ENCODE assay signal across 9 cellular contexts in the genomic region with DNA sequence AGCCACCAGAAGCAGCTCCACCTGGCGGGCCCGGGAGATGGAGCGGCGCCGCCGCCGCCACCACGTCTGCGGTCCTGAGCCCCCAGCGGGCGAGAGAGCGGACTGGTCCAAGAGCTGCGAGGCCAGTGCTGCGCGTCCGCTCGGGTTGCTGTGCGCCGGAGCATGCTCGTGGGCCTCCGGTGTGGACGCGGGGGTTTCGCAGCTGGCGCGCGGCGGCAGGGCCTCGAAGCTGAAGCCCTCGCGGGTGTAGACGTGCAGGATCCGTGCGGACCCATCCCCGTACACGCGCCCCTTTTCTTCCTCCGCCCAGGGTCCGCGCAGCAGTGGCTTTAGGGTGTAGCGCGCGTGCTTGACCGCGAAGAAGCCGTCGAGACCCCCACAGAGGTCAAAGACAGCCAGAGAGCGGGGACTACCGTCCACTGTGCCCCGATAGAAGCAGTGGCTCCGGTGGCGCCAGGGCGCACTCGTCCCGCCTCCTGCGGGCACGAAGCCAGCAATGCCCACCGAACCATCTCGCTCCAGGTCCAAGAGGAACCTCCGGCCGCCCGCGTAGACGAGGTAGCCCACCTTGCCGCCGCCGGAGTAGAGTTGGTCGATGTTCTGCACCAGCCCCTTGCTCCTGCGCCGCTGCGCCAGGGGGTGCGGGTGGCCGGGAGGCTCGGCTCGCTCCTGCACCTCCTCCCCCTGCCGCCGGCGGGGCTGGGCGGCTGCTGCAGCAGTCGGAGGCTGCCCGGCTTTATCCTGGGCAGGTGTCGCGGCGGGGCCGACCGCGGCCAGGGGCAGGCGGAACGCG. TPM values are rescaled to one million over a fixed set of nuclear protein-coding genes. Genes with fewer than 3 reads are reported as not detected.
DNase-seq lines count a peak whose midpoint lies in the region; ATAC-seq and TF ChIP-seq lines count a peak whose summit lies in the region.
"Had no signal": no experiment of that assay in that cellular context is flagged by ENCODE, and none has a peak within 500 bp of the region (broad histone marks: within the 10 kb centered on the region; RNA-seq: fewer than 3 reads in every experiment).

No MANE protein-coding gene starts in this region.

- peak overlapping the region; percentile 61 for H3K4me3 ChIP-seq in MG63
- peak overlapping the region; percentile 31 for H3K4me3 ChIP-seq in epithelial cell of esophagus (ENCODE audit: low read length)
- H3K4me3 ChIP-seq in mucosa of rectum (ENCODE audit: low read length in 2 of 2), result peak overlapping the region; percentile 49 to 60

- DNase-seq in ACHN (peak; percentile 37), MG63 (peak; percentile 68), epithelial cell of esophagus (ENCODE audit: low read depth) (peak; percentile 31), SHP77 (lab: John Stamatoyannopoulos, UW) (no peak), NAMALWA (ENCODE audit: low spot score) (no peak), SW480 (ENCODE audit: low spot score) (no peak)

- peak overlapping the region; percentile 40 to 48 for H3K27ac ChIP-seq in mucosa of rectum (ENCODE audit: low read depth in 2 of 2, low read length in 2 of 2)
- H3K27ac ChIP-seq: epithelial cell of prostate had no signal

- H3K9me3 ChIP-seq in MG63 (no peaks in the 10 kb centered on the region), mucosa of rectum (ENCODE audit: control insufficient read depth in 2 of 2, low read length in 2 of 2) (no peaks in the 10 kb centered on the region)

- no peaks in the 10 kb centered on the region for H3K4me1 ChIP-seq in mucosa of rectum (ENCODE audit: control insufficient read depth in 2 of 2, insufficient read depth in 2 of 2, low read length in 2 of 2)

- peaks cover 41% of the 10 kb centered on the region for H3K36me3 ChIP-seq in MG63
- no peaks in the 10 kb centered on the region for H3K36me3 ChIP-seq in mucosa of rectum (ENCODE audit: control insufficient read depth in 2 of 2, insufficient read depth in 2 of 2, low read length in 2 of 2)

- no peaks in the 10 kb centered on the region for H3K27me3 ChIP-seq in MG63
- H3K27me3 ChIP-seq in mucosa of rectum (ENCODE audit: control insufficient read depth in 2 of 2, insufficient read depth in 2 of 2, low read length in 2 of 2), result peaks cover 5 to 13% of the 10 kb centered on the region in 2 donors

- no peak for ATAC-seq in GM19328 (IDR thresholded peaks at IDR 0.05; ENCODE audit: unreplicated experiment)

- in situ Hi-C loops in ACHN (cut with HindIII; ENCODE audit: low pct_ligation_motif_present, low pct_unique_long_range_greater_than_20kb, low sequenced_read_pairs), result no loop called here

- peak overlapping the region; percentile 32 to 55 for H3K9ac ChIP-seq in mucosa of rectum (ENCODE audit: low read depth in 1 of 2, low read length in 2 of 2)

- no peak for TF ChIP-seq CTCF in epithelial cell of esophagus (IDR thresholded peaks at IDR 0.05; ENCODE audit: insufficient read depth, low read depth, low read length, missing control alignments)

RNA-seq across cellular contexts. Expression of a gene that starts 1.1 kb away (rescaled TPM):
- 8.4 and 10.3 TPM in 2 replicates for total RNA-seq in MG63 (2014; rRNA removed; shearing (Covaris generic); ENCODE audit: low replicate concordance)

Comparison
In these comparisons a context has a peak if more than half of its experiments do, and no peak if none do; other contexts are left out.
1. DNase-seq: peak in ACHN (single experiment), MG63 (single experiment) and epithelial cell of esophagus (single experiment); none in SHP77 (0 of 2), NAMALWA (single experiment) and SW480 (single experiment).
2. Peak in every context shown above with its lines, with median percentiles within 50 percentile points of each other: H3K4me3 ChIP-seq.